1 cellular context compared by ENCODE assay signal in genomic region chr1:30905898-30906620, GRCh38.
TF ChIP-seq lines count a peak whose summit lies in the region.

No MANE protein-coding gene starts in this region.

TF ChIP-seq in H1, 55 proteins besides CTCF, POLR2A, EP300 and RAD21:
- TF ChIP-seq SRF (IDR thresholded peaks at IDR 0.05; ENCODE audit: low read depth, low read length): no peak
- no peak for TF ChIP-seq USF2 (IDR thresholded peaks at IDR 0.05; ENCODE audit: low read length)
- TF ChIP-seq KDM1A (IDR thresholded peaks at IDR 0.05; ENCODE audit: borderline replicate concordance, low read length): no peak
- no peak for TF ChIP-seq CBX5 (IDR thresholded peaks at IDR 0.05; ENCODE audit: low read depth, low read length)
- TF ChIP-seq FOSL1 (IDR thresholded peaks at IDR 0.05; ENCODE audit: insufficient read depth, low read depth, low read length): no peak
- TF ChIP-seq HDAC2 (IDR thresholded peaks at IDR 0.05; ENCODE audit: borderline replicate concordance in 1 of 2, low read depth in 2 of 2, low read length in 2 of 2): no peak
- no peak for TF ChIP-seq TCF12 (IDR thresholded peaks at IDR 0.05; ENCODE audit: low read depth, low read length)
- no peak for TF ChIP-seq RNF2 (IDR thresholded peaks at IDR 0.05; ENCODE audit: borderline replicate concordance, low read depth, low read length, missing control alignments, poor library complexity, severe bottlenecking)
- no peak for TF ChIP-seq SP4 (IDR thresholded peaks at IDR 0.05; ENCODE audit: low read length)
- TF ChIP-seq TBP (IDR thresholded peaks at IDR 0.05; ENCODE audit: low read depth, low read length): no peak
